Comparison of ENCODE assay signal across 1 cellular context in the genomic region with DNA sequence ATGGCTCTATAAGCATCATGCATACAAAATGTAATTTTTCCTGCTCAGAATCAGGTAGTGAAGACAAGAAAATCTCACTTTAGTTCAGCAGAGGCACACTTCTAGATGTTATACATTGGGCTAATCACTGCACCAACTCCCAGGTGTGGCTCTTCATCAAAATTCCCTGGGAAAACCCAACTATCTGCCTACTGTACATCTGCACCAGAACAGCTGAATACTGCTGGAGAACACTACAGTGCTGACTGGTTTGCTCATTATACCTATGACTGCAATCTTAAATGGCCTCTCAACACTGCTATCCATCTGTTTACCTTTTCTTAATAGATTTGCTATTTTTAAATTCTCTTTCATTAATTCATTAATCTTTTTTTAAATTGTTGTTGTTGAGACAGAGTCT.
TF ChIP-seq lines count a peak whose summit lies in the region.

No MANE protein-coding gene starts in this region.

TF ChIP-seq in GM12878, 131 proteins besides CTCF, POLR2A, EP300 and RAD21 (continued from another document):
- TF ChIP-seq, protein P1, sequence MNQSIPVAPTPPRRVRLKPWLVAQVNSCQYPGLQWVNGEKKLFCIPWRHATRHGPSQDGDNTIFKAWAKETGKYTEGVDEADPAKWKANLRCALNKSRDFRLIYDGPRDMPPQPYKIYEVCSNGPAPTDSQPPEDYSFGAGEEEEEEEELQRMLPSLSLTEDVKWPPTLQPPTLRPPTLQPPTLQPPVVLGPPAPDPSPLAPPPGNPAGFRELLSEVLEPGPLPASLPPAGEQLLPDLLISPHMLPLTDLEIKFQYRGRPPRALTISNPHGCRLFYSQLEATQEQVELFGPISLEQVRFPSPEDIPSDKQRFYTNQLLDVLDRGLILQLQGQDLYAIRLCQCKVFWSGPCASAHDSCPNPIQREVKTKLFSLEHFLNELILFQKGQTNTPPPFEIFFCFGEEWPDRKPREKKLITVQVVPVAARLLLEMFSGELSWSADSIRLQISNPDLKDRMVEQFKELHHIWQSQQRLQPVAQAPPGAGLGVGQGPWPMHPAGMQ (IDR thresholded peaks at IDR 0.05; ENCODE audit: borderline replicate concordance), result no peak
- TF ChIP-seq NR2C1 (IDR thresholded peaks at IDR 0.05) (no peak), ZBED1 (IDR thresholded peaks at IDR 0.05; ENCODE audit: borderline replicate concordance) (no peak), KDM1A (IDR thresholded peaks at IDR 0.05; ENCODE audit: borderline replicate concordance) (no peak), KLF5 (IDR thresholded peaks at IDR 0.05; ENCODE audit: partially characterized antibody) (no peak), NR2F1 (conservative IDR thresholded peaks at IDR 0.05) (no peak), CHD2 (IDR thresholded peaks at IDR 0.05; ENCODE audit: borderline replicate concordance, low read depth, low read length) (no peak), TCF12 (IDR thresholded peaks at IDR 0.05; ENCODE audit: low read depth, low read length) (no peak), NBN (IDR thresholded peaks at IDR 0.05) (no peak), GATAD2B (conservative IDR thresholded peaks at IDR 0.05; ENCODE audit: low read depth) (no peak), POU2F2 (IDR thresholded peaks at IDR 0.05; ENCODE audit: borderline replicate concordance, low read depth, low read length) (no peak)
- TF ChIP-seq, protein P2, sequence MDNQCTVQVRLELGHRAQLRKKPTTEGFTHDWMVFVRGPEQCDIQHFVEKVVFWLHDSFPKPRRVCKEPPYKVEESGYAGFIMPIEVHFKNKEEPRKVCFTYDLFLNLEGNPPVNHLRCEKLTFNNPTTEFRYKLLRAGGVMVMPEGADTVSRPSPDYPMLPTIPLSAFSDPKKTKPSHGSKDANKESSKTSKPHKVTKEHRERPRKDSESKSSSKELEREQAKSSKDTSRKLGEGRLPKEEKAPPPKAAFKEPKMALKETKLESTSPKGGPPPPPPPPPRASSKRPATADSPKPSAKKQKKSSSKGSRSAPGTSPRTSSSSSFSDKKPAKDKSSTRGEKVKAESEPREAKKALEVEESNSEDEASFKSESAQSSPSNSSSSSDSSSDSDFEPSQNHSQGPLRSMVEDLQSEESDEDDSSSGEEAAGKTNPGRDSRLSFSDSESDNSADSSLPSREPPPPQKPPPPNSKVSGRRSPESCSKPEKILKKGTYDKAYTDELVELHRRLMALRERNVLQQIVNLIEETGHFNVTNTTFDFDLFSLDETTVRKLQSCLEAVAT (IDR thresholded peaks at IDR 0.05), result no peak
- TF ChIP-seq, protein P3, sequence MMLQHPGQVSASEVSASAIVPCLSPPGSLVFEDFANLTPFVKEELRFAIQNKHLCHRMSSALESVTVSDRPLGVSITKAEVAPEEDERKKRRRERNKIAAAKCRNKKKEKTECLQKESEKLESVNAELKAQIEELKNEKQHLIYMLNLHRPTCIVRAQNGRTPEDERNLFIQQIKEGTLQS (IDR thresholded peaks at IDR 0.05; ENCODE audit: borderline replicate concordance, extremely low read depth, low read depth, low read length), result no peak
- TF ChIP-seq, protein P4, sequence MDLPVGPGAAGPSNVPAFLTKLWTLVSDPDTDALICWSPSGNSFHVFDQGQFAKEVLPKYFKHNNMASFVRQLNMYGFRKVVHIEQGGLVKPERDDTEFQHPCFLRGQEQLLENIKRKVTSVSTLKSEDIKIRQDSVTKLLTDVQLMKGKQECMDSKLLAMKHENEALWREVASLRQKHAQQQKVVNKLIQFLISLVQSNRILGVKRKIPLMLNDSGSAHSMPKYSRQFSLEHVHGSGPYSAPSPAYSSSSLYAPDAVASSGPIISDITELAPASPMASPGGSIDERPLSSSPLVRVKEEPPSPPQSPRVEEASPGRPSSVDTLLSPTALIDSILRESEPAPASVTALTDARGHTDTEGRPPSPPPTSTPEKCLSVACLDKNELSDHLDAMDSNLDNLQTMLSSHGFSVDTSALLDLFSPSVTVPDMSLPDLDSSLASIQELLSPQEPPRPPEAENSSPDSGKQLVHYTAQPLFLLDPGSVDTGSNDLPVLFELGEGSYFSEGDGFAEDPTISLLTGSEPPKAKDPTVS (IDR thresholded peaks at IDR 0.05; ENCODE audit: low read depth, low read length), result no peak
- TF ChIP-seq, protein P5, sequence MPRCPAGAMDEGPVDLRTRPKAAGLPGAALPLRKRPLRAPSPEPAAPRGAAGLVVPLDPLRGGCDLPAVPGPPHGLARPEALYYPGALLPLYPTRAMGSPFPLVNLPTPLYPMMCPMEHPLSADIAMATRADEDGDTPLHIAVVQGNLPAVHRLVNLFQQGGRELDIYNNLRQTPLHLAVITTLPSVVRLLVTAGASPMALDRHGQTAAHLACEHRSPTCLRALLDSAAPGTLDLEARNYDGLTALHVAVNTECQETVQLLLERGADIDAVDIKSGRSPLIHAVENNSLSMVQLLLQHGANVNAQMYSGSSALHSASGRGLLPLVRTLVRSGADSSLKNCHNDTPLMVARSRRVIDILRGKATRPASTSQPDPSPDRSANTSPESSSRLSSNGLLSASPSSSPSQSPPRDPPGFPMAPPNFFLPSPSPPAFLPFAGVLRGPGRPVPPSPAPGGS (IDR thresholded peaks at IDR 0.05; ENCODE audit: borderline replicate concordance, insufficient read depth, low read depth, low read length, poor library complexity, severe bottlenecking), result no peak
- TF ChIP-seq, protein P6, sequence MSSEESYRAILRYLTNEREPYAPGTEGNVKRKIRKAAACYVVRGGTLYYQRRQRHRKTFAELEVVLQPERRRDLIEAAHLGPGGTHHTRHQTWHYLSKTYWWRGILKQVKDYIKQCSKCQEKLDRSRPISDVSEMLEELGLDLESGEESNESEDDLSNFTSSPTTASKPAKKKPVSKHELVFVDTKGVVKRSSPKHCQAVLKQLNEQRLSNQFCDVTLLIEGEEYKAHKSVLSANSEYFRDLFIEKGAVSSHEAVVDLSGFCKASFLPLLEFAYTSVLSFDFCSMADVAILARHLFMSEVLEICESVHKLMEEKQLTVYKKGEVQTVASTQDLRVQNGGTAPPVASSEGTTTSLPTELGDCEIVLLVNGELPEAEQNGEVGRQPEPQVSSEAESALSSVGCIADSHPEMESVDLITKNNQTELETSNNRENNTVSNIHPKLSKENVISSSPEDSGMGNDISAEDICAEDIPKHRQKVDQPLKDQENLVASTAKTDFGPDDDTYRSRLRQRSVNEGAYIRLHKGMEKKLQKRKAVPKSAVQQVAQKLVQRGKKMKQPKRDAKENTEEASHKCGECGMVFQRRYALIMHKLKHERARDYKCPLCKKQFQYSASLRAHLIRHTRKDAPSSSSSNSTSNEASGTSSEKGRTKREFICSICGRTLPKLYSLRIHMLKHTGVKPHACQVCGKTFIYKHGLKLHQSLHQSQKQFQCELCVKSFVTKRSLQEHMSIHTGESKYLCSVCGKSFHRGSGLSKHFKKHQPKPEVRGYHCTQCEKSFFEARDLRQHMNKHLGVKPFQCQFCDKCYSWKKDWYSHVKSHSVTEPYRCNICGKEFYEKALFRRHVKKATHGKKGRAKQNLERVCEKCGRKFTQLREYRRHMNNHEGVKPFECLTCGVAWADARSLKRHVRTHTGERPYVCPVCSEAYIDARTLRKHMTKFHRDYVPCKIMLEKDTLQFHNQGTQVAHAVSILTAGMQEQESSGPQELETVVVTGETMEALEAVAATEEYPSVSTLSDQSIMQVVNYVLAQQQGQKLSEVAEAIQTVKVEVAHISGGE (CRISPR knock-in tag; IDR thresholded peaks at IDR 0.05), result no peak
TF ChIP-seq in GM12878: peak in this region for 0.
